26 cellular contexts compared by ENCODE assay signal in the genomic region with DNA sequence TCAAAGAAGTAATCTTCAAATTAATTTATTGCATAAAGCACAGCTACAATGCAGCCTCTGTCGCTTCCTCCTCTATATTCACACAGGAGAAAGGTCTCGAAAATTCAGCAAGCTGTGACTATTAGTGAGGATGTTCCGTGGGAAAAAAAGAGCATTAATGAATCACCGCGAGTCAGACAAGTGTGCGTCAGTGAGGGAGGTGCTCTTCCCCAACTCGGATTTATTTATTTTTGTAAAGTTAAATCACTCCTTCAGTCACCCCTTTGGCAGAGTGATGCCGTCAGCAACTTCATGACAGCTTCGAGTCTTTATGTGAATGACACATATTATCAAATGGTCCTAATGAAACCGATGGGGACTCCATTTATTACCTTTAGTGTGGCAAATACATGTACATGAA.
"Had no signal": no experiment of that assay in that cellular context is flagged by ENCODE, and none has a peak within 500 bp of the region (broad histone marks: within the 10 kb centered on the region; RNA-seq: fewer than 3 reads in every experiment).

No MANE protein-coding gene starts in this region.

- DNase-seq: activated CD4-positive, alpha-beta memory T cell treated with anti-CD3 and anti-CD28 coated beads, Interleukin-2, amount 10 ng/mL, durations not matched to agents 7 days and 5 days; activated CD4-positive, alpha-beta T cell treated with anti-CD3 and anti-CD28 coated beads, Interleukin-2, amount 50 U/mL, for 1 hour; activated CD4-positive, CD25-positive, alpha-beta regulatory T cell; activated gamma-delta T cell treated with Interleukin-2 at 50 U/mL for 16 hours; activated naive CD4-positive, alpha-beta T cell treated with anti-CD3 and anti-CD28 coated beads, Interleukin-2, amount 10 ng/mL, durations not matched to agents 7 days and 5 days; activated naive CD8-positive, alpha-beta T cell treated with anti-CD3 and anti-CD28 coated beads for 36 hours; activated T-cell treated with anti-CD3 and anti-CD28 coated beads, Interleukin-2, amount 50 U/mL, for 72 hours; brain microvascular endothelial cell; cerebellar nuclear complex; KG1; MM.1S; NCI-H1105 treated with DMSO at 0.1 percent for 48 hours; NCI-H146; NCI-H187 treated with DMSO at 0.1 percent for 48 hours; NCI-H2081 treated with DMSO at 0.1 percent for 48 hours; NCI-H2171; NCI-H226; NCI-H510A treated with DMSO at 0.1 percent for 48 hours; NCI-H69; NK-92 treated with Interleukin-12 subunit alpha and Interleukin-12 subunit beta, amount 100 ng/mL, for 24 hours; OCI-M1; Peyer's patch; SIG-M5; T-cell; T-helper 2 cell had no signal

- H3K4me1 ChIP-seq: Peyer's patch had no signal

- H3K36me3 ChIP-seq: brain microvascular endothelial cell, Peyer's patch had no signal

- H3K27me3 ChIP-seq: brain microvascular endothelial cell, Peyer's patch had no signal

- H3K27ac ChIP-seq: brain microvascular endothelial cell, Peyer's patch, VCaP had no signal

- H3K4me3 ChIP-seq: Peyer's patch had no signal
